In the genomic region with DNA sequence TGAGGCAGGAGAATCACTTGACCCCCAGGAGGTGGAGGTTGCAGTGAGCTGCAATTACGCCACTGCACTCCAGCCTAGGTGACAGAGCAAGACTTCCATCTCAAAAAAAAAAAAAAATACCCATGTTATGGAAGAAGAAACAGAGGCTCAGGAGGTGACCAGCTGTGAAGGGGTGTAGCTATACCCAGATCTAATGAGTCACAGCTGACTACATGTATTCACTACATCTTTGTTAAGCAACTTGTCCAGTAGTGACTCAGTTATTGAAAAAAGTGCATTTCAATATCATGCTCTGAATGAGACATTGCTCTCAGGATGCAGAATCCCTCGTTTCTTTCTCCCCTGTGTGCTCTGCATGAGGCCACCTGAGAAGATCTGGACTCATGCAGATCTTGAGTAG, we compare ENCODE assay signal across 12 cellular contexts. TPM values are rescaled to one million over a fixed set of nuclear protein-coding genes. Genes with fewer than 3 reads are reported as not detected.
DNase-seq lines count a peak whose midpoint lies in the region; ATAC-seq, FAIRE-seq and TF ChIP-seq lines count a peak whose summit lies in the region.
"Had no signal": no experiment of that assay in that cellular context is flagged by ENCODE, and none has a peak within 500 bp of the region (broad histone marks: within the 10 kb centered on the region; RNA-seq: fewer than 3 reads in every experiment).

No MANE protein-coding gene starts in this region.

- H3K4me3 Mint-ChIP-seq in stimulated activated effector memory CD8-positive, alpha-beta T cell treated with anti-CD3 and anti-CD28 coated beads, Interleukin-12 subunit alpha, Interleukin-12 subunit beta, amount 100 ng/mL, for 72 hours, result no peak overlapping the region

- WGBS in hepatocyte (ENCODE audit: low lambda C conversion rate, missing lambda C conversion rate), result 79% methylated on average over 2 of the region's 2 CpGs

- H2AFZ ChIP-seq in hepatocyte, result no peak overlapping the region

- no peak for TF ChIP-seq CTCF in hepatocyte (IDR thresholded peaks at IDR 0.05; ENCODE audit: poor library complexity)

- H3K9me3 Mint-ChIP-seq in stimulated activated effector memory CD8-positive, alpha-beta T cell treated with anti-CD3 and anti-CD28 coated beads, Interleukin-12 subunit alpha, Interleukin-12 subunit beta, amount 100 ng/mL, for 72 hours, result no peaks in the 10 kb centered on the region

- peak; percentile 86 for FAIRE-seq in RCC 7860 (lab: Jason Lieb, UNC)

- no peak overlapping the region for H3K4me3 ChIP-seq in hepatocyte
- H3K4me3 ChIP-seq: colonic mucosa, tibial nerve had no signal

- no peaks in the 10 kb centered on the region for H3K27me3 ChIP-seq in hepatocyte
- H3K27me3 ChIP-seq: colonic mucosa, tibial nerve had no signal

- H3K27ac Mint-ChIP-seq in stimulated activated effector memory CD8-positive, alpha-beta T cell treated with anti-CD3 and anti-CD28 coated beads, Interleukin-12 subunit alpha, Interleukin-12 subunit beta, amount 100 ng/mL, for 72 hours, result no peak overlapping the region

- H3K79me2 ChIP-seq in hepatocyte, result no peaks in the 10 kb centered on the region

- H3K4me2 ChIP-seq in hepatocyte, result no peak overlapping the region

- H3K9me3 ChIP-seq in hepatocyte (ENCODE audit: low read depth), result no peaks in the 10 kb centered on the region
- H3K9me3 ChIP-seq: colonic mucosa, tibial nerve had no signal

- no peak overlapping the region for H3K27ac ChIP-seq in hepatocyte
- H3K27ac ChIP-seq: colonic mucosa had no signal

- no peaks in the 10 kb centered on the region for H3K9me2 ChIP-seq in hepatocyte (replicated peaks; ENCODE audit: insufficient read depth)

- no peaks in the 10 kb centered on the region for H4K20me1 ChIP-seq in hepatocyte (ENCODE audit: insufficient read depth, poor library complexity, severe bottlenecking)

- DNase-seq in SKM-1 treated with dmso at 0.1 percent for 144 hours (lab: John Stamatoyannopoulos, UW; ENCODE audit: unreplicated experiment) (peak; percentile 0), SKM-1 (lab: John Stamatoyannopoulos, UW; ENCODE audit: unreplicated experiment) (no peak), RCC 7860 (ENCODE audit: low spot score) (peak; percentile 74), fibroblast of gingiva (ENCODE audit: low read depth) (peak; percentile 68), cortex of kidney (lab: John Stamatoyannopoulos, UW) (no peak), hepatocyte (ENCODE audit: low spot score) (no peak), DMS 273 (lab: John Stamatoyannopoulos, UW; ENCODE audit: unreplicated experiment) (no peak)
- no peak for DNase-seq in stimulated activated effector memory CD8-positive, alpha-beta T cell treated with anti-CD3 and anti-CD28 coated beads, Interleukin-12 subunit alpha, Interleukin-12 subunit beta, amount 100 ng/mL, for 72 hours (ENCODE audit: low spot score in 2 of 2)
- DNase-seq: colonic mucosa; KBM-7; stimulated activated CD4-positive, alpha-beta T cell treated with anti-CD3 and anti-CD28 coated beads, Interleukin-4, amount 100 ng/mL, for 24 hours had no signal

- H3K36me3 Mint-ChIP-seq in stimulated activated effector memory CD8-positive, alpha-beta T cell treated with anti-CD3 and anti-CD28 coated beads, Interleukin-12 subunit alpha, Interleukin-12 subunit beta, amount 100 ng/mL, for 72 hours, result no peaks in the 10 kb centered on the region

- H3K4me1 Mint-ChIP-seq in stimulated activated effector memory CD8-positive, alpha-beta T cell treated with anti-CD3 and anti-CD28 coated beads, Interleukin-12 subunit alpha, Interleukin-12 subunit beta, amount 100 ng/mL, for 72 hours, result no peaks in the 10 kb centered on the region

- no peaks in the 10 kb centered on the region for H3K36me3 ChIP-seq in hepatocyte (replicated peaks; ENCODE audit: insufficient read depth, low read depth)
- H3K36me3 ChIP-seq: colonic mucosa had no signal

- no peaks in the 10 kb centered on the region for H3K4me1 ChIP-seq in hepatocyte (ENCODE audit: insufficient read depth)
- H3K4me1 ChIP-seq: colonic mucosa had no signal

- peak; percentile 70 for ATAC-seq in stimulated activated effector memory CD8-positive, alpha-beta T cell treated with anti-CD3 and anti-CD28 coated beads, Interleukin-12 subunit alpha, Interleukin-12 subunit beta, amount 100 ng/mL, for 72 hours

RNA-seq across cellular contexts. Expression of a gene that starts 16.1 kb away (rescaled TPM):
- total RNA-seq in hepatocyte, result 96.4 and 107 TPM in 2 replicates
- polyA plus RNA-seq in hepatocyte, result 83.2 and 86.7 TPM in 2 replicates

Comparison
In these comparisons a context has a peak if more than half of its experiments do, and no peak if none do; other contexts are left out.
1. DNase-seq: peak in SKM-1 treated with dmso at 0.1 percent for 144 hours (single experiment), RCC 7860 (single experiment) and fibroblast of gingiva (single experiment); none in SKM-1 (single experiment), stimulated activated effector memory CD8-positive, alpha-beta T cell treated with anti-CD3 and anti-CD28 coated beads, Interleukin-12 subunit alpha, Interleukin-12 subunit beta, amount 100 ng/mL, for 72 hours (0 of 2), cortex of kidney (single experiment), hepatocyte (single experiment) and DMS 273 (single experiment).